ENCODE assay signal across 8 cellular contexts in genomic region chr17:17041571-17042380, GRCh38. TPM values are rescaled to one million over a fixed set of nuclear protein-coding genes. Genes with fewer than 3 reads are reported as not detected.
DNase-seq lines count a peak whose midpoint lies in the region; ATAC-seq and TF ChIP-seq lines count a peak whose summit lies in the region.

No MANE protein-coding gene starts in this region.

- 5 to 10% methylated on average over 31 to 44 of the region's 44 CpGs for WGBS in esophagus, 2 donors

- H3K4me3 ChIP-seq in esophagus (ENCODE audit: low read depth in 1 of 2, low read length in 2 of 2): peak overlapping the region in 1 of 2 donors; percentile 52
- H3K4me3 ChIP-seq in mucosa of stomach (ENCODE audit: low read length): peak overlapping the region; percentile 72

- no peak for TF ChIP-seq RAD21 in Ishikawa (IDR thresholded peaks at IDR 0.05; ENCODE audit: low read depth)

- peak overlapping the region; percentile 36 to 83 for H3K27ac ChIP-seq in esophagus (ENCODE audit: low read depth in 2 of 2, low read length in 1 of 2)

- H3K4me1 ChIP-seq in esophagus (ENCODE audit: control insufficient read depth in 2 of 2, insufficient read depth in 2 of 2, low read length in 1 of 2): peaks cover 0 to 4% of the 10 kb centered on the region in 2 donors
- peaks cover 32% of the 10 kb centered on the region for H3K4me1 ChIP-seq in mucosa of stomach (ENCODE audit: control insufficient read depth, insufficient read depth, low read length)

- TF ChIP-seq EP300 in Ishikawa (IDR thresholded peaks at IDR 0.05; ENCODE audit: borderline replicate concordance): no peak; the same call in 1 of the 2 replicates

- DNase-seq in DMS153 (lab: John Stamatoyannopoulos, UW) (peak; percentile 73), OCI-M1 (lab: John Stamatoyannopoulos, UW) (peak; percentile 95)
- DNase-seq in activated T-cell treated with anti-CD3 and anti-CD28 coated beads, Interleukin-2, amount 50 U/mL, for 1 hour: peak; percentile 94
- peak; percentile 91 to 96 for DNase-seq in stimulated activated CD8-positive, alpha-beta memory T cell treated with anti-CD3 and anti-CD28 coated beads, Interleukin-4, amount 100 ng/mL, for 4 hours (ENCODE audit: low read depth in 2 of 2, low spot score in 1 of 2)

- H3K27me3 ChIP-seq in esophagus (ENCODE audit: control insufficient read depth in 1 of 2, insufficient read depth in 2 of 2, low read length in 2 of 2) (no peaks in the 10 kb centered on the region), mucosa of stomach (ENCODE audit: control insufficient read depth, insufficient read depth, low read length) (no peaks in the 10 kb centered on the region)

- ATAC-seq in GM21717 (IDR thresholded peaks at IDR 0.05; ENCODE audit: unreplicated experiment): peak; percentile 80

- peak overlapping the region; percentile 57 for H3K9ac ChIP-seq in mucosa of stomach (ENCODE audit: low read length)

- H3K36me3 ChIP-seq in esophagus (ENCODE audit: control insufficient read depth in 2 of 2, insufficient read depth in 2 of 2, low read length in 1 of 2) (no peaks in the 10 kb centered on the region), mucosa of stomach (ENCODE audit: control insufficient read depth, insufficient read depth, low read length) (no peaks in the 10 kb centered on the region)

- no peaks in the 10 kb centered on the region for H3K9me3 ChIP-seq in esophagus (ENCODE audit: control insufficient read depth in 2 of 2, insufficient read depth in 1 of 2, low read depth in 1 of 2, low read length in 1 of 2)
- no peaks in the 10 kb centered on the region for H3K9me3 ChIP-seq in mucosa of stomach (ENCODE audit: control insufficient read depth, low read length)

TF ChIP-seq in Ishikawa, 13 proteins besides CTCF, POLR2A, EP300 and RAD21:
- no peak for TF ChIP-seq NFIC (IDR thresholded peaks at IDR 0.05)
- TF ChIP-seq MAX (IDR thresholded peaks at IDR 0.05): peak; percentile 60; the same call in 1 of the 2 replicates
- 0 out of 2 replicates have a peak, but pooled peaks have one; percentile 27 for TF ChIP-seq CREB1 (IDR thresholded peaks at IDR 0.05; ENCODE audit: low read depth)
- no peak for TF ChIP-seq TEAD4 (IDR thresholded peaks at IDR 0.05)
- no peak for TF ChIP-seq CEBPB (IDR thresholded peaks at IDR 0.05)
- TF ChIP-seq, protein P1, sequence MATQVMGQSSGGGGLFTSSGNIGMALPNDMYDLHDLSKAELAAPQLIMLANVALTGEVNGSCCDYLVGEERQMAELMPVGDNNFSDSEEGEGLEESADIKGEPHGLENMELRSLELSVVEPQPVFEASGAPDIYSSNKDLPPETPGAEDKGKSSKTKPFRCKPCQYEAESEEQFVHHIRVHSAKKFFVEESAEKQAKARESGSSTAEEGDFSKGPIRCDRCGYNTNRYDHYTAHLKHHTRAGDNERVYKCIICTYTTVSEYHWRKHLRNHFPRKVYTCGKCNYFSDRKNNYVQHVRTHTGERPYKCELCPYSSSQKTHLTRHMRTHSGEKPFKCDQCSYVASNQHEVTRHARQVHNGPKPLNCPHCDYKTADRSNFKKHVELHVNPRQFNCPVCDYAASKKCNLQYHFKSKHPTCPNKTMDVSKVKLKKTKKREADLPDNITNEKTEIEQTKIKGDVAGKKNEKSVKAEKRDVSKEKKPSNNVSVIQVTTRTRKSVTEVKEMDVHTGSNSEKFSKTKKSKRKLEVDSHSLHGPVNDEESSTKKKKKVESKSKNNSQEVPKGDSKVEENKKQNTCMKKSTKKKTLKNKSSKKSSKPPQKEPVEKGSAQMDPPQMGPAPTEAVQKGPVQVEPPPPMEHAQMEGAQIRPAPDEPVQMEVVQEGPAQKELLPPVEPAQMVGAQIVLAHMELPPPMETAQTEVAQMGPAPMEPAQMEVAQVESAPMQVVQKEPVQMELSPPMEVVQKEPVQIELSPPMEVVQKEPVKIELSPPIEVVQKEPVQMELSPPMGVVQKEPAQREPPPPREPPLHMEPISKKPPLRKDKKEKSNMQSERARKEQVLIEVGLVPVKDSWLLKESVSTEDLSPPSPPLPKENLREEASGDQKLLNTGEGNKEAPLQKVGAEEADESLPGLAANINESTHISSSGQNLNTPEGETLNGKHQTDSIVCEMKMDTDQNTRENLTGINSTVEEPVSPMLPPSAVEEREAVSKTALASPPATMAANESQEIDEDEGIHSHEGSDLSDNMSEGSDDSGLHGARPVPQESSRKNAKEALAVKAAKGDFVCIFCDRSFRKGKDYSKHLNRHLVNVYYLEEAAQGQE (IDR thresholded peaks at IDR 0.05; ENCODE audit: low read depth): no peak
- TF ChIP-seq TAF1 (IDR thresholded peaks at IDR 0.05; ENCODE audit: low read depth): peak; percentile 52; the same call in 1 of the 2 replicates
- TF ChIP-seq YY1 (IDR thresholded peaks at IDR 0.05; ENCODE audit: low read depth): peak; percentile 70
- peak; percentile 52; the same call in 1 of the 2 replicates for TF ChIP-seq TCF12 (IDR thresholded peaks at IDR 0.05; ENCODE audit: low read depth)
- TF ChIP-seq ZBTB7A (IDR thresholded peaks at IDR 0.05; ENCODE audit: low read depth): peak; percentile 35; the same call in 1 of the 2 replicates
- TF ChIP-seq EGR1 (IDR thresholded peaks at IDR 0.05): peak; percentile 69
- TF ChIP-seq USF1 (IDR thresholded peaks at IDR 0.05): no peak

RNA-seq across cellular contexts. Expression of gene MPRIP, which starts 0.5 kb away (rescaled TPM):
- polyA plus RNA-seq in esophagus: 100 to 1,000 TPM; 122 to 226 TPM
